In the genomic region with DNA sequence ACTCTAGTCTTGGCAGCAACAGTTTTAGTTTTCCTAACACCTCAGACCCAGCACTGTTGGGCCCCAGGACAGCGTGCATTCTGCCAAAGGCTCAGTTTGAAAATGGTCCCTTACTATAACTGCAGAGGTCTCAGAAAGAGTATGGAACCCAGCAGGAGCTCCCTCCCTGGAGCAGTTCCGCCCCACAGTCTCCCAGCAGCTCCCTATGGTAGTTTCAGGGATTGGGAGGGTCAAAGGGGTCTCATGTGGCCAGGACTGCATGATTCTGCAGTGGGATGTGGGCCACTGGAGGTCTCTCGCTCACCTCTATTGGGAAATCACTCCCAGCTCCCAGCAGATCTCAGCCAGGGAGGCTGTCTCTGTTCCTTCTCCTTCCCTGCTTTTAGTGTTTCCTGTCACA, we compare ENCODE assay signal across 1 cellular context.
TF ChIP-seq lines count a peak whose summit lies in the region.

No MANE protein-coding gene starts in this region.

TF ChIP-seq in GM23338, 12 proteins besides CTCF, POLR2A, EP300 and RAD21 (continued from another document):
- TF ChIP-seq, protein P1, sequence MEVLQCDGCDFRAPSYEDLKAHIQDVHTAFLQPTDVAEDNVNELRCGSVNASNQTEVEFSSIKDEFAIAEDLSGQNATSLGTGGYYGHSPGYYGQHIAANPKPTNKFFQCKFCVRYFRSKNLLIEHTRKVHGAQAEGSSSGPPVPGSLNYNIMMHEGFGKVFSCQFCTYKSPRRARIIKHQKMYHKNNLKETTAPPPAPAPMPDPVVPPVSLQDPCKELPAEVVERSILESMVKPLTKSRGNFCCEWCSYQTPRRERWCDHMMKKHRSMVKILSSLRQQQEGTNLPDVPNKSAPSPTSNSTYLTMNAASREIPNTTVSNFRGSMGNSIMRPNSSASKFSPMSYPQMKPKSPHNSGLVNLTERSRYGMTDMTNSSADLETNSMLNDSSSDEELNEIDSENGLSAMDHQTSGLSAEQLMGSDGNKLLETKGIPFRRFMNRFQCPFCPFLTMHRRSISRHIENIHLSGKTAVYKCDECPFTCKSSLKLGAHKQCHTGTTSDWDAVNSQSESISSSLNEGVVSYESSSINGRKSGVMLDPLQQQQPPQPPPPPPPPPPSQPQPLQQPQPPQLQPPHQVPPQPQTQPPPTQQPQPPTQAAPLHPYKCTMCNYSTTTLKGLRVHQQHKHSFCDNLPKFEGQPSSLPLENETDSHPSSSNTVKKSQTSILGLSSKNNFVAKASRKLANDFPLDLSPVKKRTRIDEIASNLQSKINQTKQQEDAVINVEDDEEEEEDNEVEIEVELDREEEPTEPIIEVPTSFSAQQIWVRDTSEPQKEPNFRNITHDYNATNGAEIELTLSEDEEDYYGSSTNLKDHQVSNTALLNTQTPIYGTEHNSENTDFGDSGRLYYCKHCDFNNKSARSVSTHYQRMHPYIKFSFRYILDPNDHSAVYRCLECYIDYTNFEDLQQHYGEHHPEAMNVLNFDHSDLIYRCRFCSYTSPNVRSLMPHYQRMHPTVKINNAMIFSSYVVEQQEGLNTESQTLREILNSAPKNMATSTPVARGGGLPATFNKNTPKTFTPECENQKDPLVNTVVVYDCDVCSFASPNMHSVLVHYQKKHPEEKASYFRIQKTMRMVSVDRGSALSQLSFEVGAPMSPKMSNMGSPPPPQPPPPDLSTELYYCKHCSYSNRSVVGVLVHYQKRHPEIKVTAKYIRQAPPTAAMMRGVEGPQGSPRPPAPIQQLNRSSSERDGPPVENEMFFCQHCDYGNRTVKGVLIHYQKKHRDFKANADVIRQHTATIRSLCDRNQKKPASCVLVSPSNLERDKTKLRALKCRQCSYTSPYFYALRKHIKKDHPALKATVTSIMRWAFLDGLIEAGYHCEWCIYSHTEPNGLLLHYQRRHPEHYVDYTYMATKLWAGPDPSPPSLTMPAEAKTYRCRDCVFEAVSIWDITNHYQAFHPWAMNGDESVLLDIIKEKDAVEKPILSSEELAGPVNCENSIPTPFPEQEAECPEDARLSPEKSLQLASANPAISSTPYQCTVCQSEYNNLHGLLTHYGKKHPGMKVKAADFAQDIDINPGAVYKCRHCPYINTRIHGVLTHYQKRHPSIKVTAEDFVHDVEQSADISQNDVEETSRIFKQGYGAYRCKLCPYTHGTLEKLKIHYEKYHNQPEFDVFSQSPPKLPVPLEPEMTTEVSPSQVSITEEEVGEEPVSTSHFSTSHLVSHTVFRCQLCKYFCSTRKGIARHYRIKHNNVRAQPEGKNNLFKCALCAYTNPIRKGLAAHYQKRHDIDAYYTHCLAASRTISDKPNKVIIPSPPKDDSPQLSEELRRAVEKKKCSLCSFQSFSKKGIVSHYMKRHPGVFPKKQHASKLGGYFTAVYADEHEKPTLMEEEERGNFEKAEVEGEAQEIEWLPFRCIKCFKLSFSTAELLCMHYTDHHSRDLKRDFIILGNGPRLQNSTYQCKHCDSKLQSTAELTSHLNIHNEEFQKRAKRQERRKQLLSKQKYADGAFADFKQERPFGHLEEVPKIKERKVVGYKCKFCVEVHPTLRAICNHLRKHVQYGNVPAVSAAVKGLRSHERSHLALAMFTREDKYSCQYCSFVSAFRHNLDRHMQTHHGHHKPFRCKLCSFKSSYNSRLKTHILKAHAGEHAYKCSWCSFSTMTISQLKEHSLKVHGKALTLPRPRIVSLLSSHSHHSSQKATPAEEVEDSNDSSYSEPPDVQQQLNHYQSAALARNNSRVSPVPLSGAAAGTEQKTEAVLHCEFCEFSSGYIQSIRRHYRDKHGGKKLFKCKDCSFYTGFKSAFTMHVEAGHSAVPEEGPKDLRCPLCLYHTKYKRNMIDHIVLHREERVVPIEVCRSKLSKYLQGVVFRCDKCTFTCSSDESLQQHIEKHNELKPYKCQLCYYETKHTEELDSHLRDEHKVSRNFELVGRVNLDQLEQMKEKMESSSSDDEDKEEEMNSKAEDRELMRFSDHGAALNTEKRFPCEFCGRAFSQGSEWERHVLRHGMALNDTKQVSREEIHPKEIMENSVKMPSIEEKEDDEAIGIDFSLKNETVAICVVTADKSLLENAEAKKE (CRISPR knock-in tag; IDR thresholded peaks at IDR 0.05) = no peak
- no peak for TF ChIP-seq STAT1 (IDR thresholded peaks at IDR 0.05; ENCODE audit: unreplicated experiment)
- TF ChIP-seq ZNF331 (CRISPR knock-in tag; IDR thresholded peaks at IDR 0.05; ENCODE audit: low read depth) = no peak
- TF ChIP-seq JUNB (IDR thresholded peaks at IDR 0.05; ENCODE audit: unreplicated experiment) = no peak
